13 cellular contexts compared by ENCODE assay signal in the genomic region with DNA sequence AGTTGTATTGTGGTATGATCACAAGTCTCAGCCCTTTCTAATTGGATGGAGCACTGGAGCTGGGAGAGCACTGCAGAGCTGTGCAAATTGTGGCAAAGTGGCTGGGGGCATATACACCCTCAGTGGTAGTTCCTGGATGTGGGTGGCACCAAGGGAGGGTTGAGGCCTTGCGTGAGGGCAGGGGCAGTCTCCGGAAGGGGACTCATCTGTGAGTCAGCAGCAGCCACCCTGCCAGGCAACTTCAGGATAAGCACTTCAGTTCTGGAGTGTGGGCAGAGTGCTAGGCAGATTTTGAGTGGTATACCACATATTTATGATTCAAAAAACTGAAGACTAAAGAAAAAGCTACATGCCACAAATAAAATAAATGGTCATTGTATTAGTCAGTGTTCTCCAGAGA.
DNase-seq lines count a peak whose midpoint lies in the region; ATAC-seq and TF ChIP-seq lines count a peak whose summit lies in the region.
"Had no signal": no experiment of that assay in that cellular context is flagged by ENCODE, and none has a peak within 500 bp of the region (broad histone marks: within the 10 kb centered on the region; RNA-seq: fewer than 3 reads in every experiment).

No MANE protein-coding gene starts in this region.

- H3K4me2 ChIP-seq in neural progenitor cell = no peak overlapping the region

- H3K27ac Mint-ChIP-seq in activated CD4-positive, alpha-beta T cell treated with anti-CD3 and anti-CD28 coated beads for 36 hours = no peak overlapping the region
- no peak overlapping the region for H3K27ac Mint-ChIP-seq in activated CD4-positive, alpha-beta T cell treated with anti-CD3 and anti-CD28 coated beads, Interleukin-2, amount 10 ng/mL, durations not matched to agents 24 days and 14 days
- H3K27ac Mint-ChIP-seq in neural progenitor cell = no peak overlapping the region
- H3K27ac Mint-ChIP-seq: activated naive CD8-positive, alpha-beta T cell had no signal

- H3K4me3 Mint-ChIP-seq in activated CD4-positive, alpha-beta T cell treated with anti-CD3 and anti-CD28 coated beads for 36 hours = no peak overlapping the region
- H3K4me3 Mint-ChIP-seq in activated CD4-positive, alpha-beta T cell treated with anti-CD3 and anti-CD28 coated beads, Interleukin-2, amount 10 ng/mL, durations not matched to agents 24 days and 14 days = no peak overlapping the region
- H3K4me3 Mint-ChIP-seq in neural progenitor cell = no peak overlapping the region
- H3K4me3 Mint-ChIP-seq: activated naive CD8-positive, alpha-beta T cell had no signal

- no peaks in the 10 kb centered on the region for H3K27me3 ChIP-seq in neural progenitor cell
- H3K27me3 ChIP-seq: uterus had no signal

- ATAC-seq in activated CD4-positive, alpha-beta T cell treated with anti-CD3 and anti-CD28 coated beads for 36 hours = peak; percentile 65
- ATAC-seq in GM19035 (IDR thresholded peaks at IDR 0.05; ENCODE audit: unreplicated experiment) = no peak

- no peak overlapping the region for H3K27ac ChIP-seq in neural progenitor cell
- H3K27ac ChIP-seq: uterus had no signal

- in situ Hi-C loops in astrocyte of the spinal cord (cut with HindIII; ENCODE audit: low sequenced_read_pairs) = no loop called here

- no peaks in the 10 kb centered on the region for H3K9me3 ChIP-seq in neural progenitor cell (ENCODE audit: low read depth)
- H3K9me3 ChIP-seq: uterus had no signal

- H3K36me3 Mint-ChIP-seq in activated CD4-positive, alpha-beta T cell treated with anti-CD3 and anti-CD28 coated beads for 36 hours (ENCODE audit: low read depth) = no peaks in the 10 kb centered on the region
- H3K36me3 Mint-ChIP-seq in activated CD4-positive, alpha-beta T cell treated with anti-CD3 and anti-CD28 coated beads, Interleukin-2, amount 10 ng/mL, durations not matched to agents 24 days and 14 days (ENCODE audit: low read depth) = no peaks in the 10 kb centered on the region
- H3K36me3 Mint-ChIP-seq in neural progenitor cell = no peaks in the 10 kb centered on the region
- H3K36me3 Mint-ChIP-seq: activated naive CD8-positive, alpha-beta T cell had no signal

- no peaks in the 10 kb centered on the region for H3K4me1 ChIP-seq in neural progenitor cell
- H3K4me1 ChIP-seq: uterus had no signal

- no peak overlapping the region for H3K9ac ChIP-seq in neural progenitor cell

- no peaks in the 10 kb centered on the region for H3K9me3 Mint-ChIP-seq in activated CD4-positive, alpha-beta T cell treated with anti-CD3 and anti-CD28 coated beads for 36 hours (ENCODE audit: low read depth)
- H3K9me3 Mint-ChIP-seq in activated CD4-positive, alpha-beta T cell treated with anti-CD3 and anti-CD28 coated beads, Interleukin-2, amount 10 ng/mL, durations not matched to agents 24 days and 14 days = no peaks in the 10 kb centered on the region
- no peaks in the 10 kb centered on the region for H3K9me3 Mint-ChIP-seq in neural progenitor cell

- H3K36me3 ChIP-seq in neural progenitor cell = no peaks in the 10 kb centered on the region
- H3K36me3 ChIP-seq: uterus had no signal

- H3K79me2 ChIP-seq in neural progenitor cell (ENCODE audit: low read depth) = peaks cover 3% of the 10 kb centered on the region

- POLR2A ChIA-PET in activated CD4-positive, alpha-beta T cell treated with anti-CD3 and anti-CD28 coated beads for 36 hours (lab: Charles Lee) = no interaction called here

- H3K4me3 ChIP-seq in astrocyte of the spinal cord (ENCODE audit: low read depth, low read length) = no peak overlapping the region
- H3K4me3 ChIP-seq in neural progenitor cell = no peak overlapping the region
- H3K4me3 ChIP-seq: uterus had no signal

- H2AFZ ChIP-seq in neural progenitor cell (replicated peaks) = no peak overlapping the region

- H3K27me3 Mint-ChIP-seq in activated CD4-positive, alpha-beta T cell treated with anti-CD3 and anti-CD28 coated beads for 36 hours = no peaks in the 10 kb centered on the region
- no peaks in the 10 kb centered on the region for H3K27me3 Mint-ChIP-seq in activated CD4-positive, alpha-beta T cell treated with anti-CD3 and anti-CD28 coated beads, Interleukin-2, amount 10 ng/mL, durations not matched to agents 24 days and 14 days
- no peaks in the 10 kb centered on the region for H3K27me3 Mint-ChIP-seq in neural progenitor cell (ENCODE audit: insufficient read depth, low read depth)
- H3K27me3 Mint-ChIP-seq: activated naive CD8-positive, alpha-beta T cell had no signal

- peak; percentile 43 for DNase-seq in activated CD4-positive, alpha-beta T cell treated with anti-CD3 and anti-CD28 coated beads for 36 hours
- DNase-seq in activated CD4-positive, alpha-beta T cell treated with anti-CD3 and anti-CD28 coated beads, Interleukin-2, amount 10 ng/mL, durations not matched to agents 24 days and 14 days = no peak
- peak; percentile 89 for DNase-seq in LHCN-M2 (ENCODE audit: low read depth)
- DNase-seq in astrocyte of the spinal cord (ENCODE audit: low read depth, low spot score) = peak; percentile 36
- DNase-seq in renal cortical epithelial cell (ENCODE audit: low read depth) = peak; percentile 50
- DNase-seq in neural progenitor cell (ENCODE audit: low spot score) = no peak
- DNase-seq in NCI-H748 (lab: John Stamatoyannopoulos, UW; ENCODE audit: unreplicated experiment) = no peak
- DNase-seq: activated CD4-positive, alpha-beta T cell treated with anti-CD3 and anti-CD28 coated beads for 1 hour; Kasumi-1; SHP77 treated with DMSO at 0.1 percent for 48 hours; uterus had no signal

- CTCF ChIA-PET in activated CD4-positive, alpha-beta T cell treated with anti-CD3 and anti-CD28 coated beads for 36 hours (lab: Charles Lee) = no interaction called here

- TF ChIP-seq CTCF in astrocyte of the spinal cord (IDR thresholded peaks at IDR 0.05; ENCODE audit: low read depth, low read length) = no peak
- TF ChIP-seq CTCF in neural progenitor cell (IDR thresholded peaks at IDR 0.05) = no peak

- H4K20me1 ChIP-seq in neural progenitor cell (ENCODE audit: low read depth) = no peaks in the 10 kb centered on the region

- no peaks in the 10 kb centered on the region for H3F3A ChIP-seq in neural progenitor cell (ENCODE audit: low read depth)

- intact Hi-C loops in activated CD4-positive, alpha-beta T cell treated with anti-CD3 and anti-CD28 coated beads for 36 hours (cut with DNase I, micrococcal nuclease) = no loop called here
- intact Hi-C loops in activated CD4-positive, alpha-beta T cell treated with anti-CD3 and anti-CD28 coated beads, Interleukin-2, amount 10 ng/mL, durations not matched to agents 24 days and 14 days (cut with micrococcal nuclease) = no loop called here

- H3K4me1 Mint-ChIP-seq in activated CD4-positive, alpha-beta T cell treated with anti-CD3 and anti-CD28 coated beads for 36 hours = no peaks in the 10 kb centered on the region
- H3K4me1 Mint-ChIP-seq in activated CD4-positive, alpha-beta T cell treated with anti-CD3 and anti-CD28 coated beads, Interleukin-2, amount 10 ng/mL, durations not matched to agents 24 days and 14 days = no peaks in the 10 kb centered on the region
- H3K4me1 Mint-ChIP-seq in neural progenitor cell = no peaks in the 10 kb centered on the region

Comparison
In these comparisons a context has a peak if more than half of its experiments do, and no peak if none do; other contexts are left out.
1. DNase-seq: peak in activated CD4-positive, alpha-beta T cell treated with anti-CD3 and anti-CD28 coated beads for 36 hours (single experiment), LHCN-M2 (single experiment), astrocyte of the spinal cord (single experiment) and renal cortical epithelial cell (single experiment); none in activated CD4-positive, alpha-beta T cell treated with anti-CD3 and anti-CD28 coated beads, Interleukin-2, amount 10 ng/mL, durations not matched to agents 24 days and 14 days (single experiment), neural progenitor cell (single experiment) and NCI-H748 (single experiment).